Comparison of ENCODE assay signal across 8 cellular contexts in the genomic region with DNA sequence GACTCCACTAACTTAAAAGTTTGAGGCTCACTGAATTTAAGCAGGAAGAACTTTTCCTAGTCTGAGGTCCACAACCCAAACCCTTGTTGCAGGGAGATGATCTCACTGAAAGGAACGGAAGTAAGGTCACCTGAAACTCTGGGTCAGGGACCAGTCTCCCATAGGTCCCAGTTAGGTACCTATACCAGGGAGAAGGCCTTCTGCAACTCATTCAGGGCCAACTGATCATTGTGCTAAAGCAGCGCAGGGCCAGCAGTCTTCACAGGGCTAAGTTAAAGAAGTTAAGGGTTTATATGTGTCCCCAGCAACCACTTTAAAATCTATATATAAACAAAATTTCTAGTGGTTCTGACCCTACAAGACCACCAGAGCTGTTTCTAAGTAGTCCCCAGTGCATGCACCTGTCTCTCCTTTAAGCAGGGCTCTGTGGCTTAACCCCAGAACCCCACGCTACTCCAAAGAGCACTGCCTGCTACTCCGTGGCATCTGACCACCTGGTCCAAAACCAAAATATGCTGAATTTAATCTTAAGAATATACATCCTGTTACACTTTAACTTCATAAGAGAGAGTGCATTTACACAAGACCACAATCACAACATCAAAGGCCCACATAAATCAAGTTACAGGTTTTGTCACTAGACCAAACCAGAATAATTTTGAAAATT. TPM values are rescaled to one million over a fixed set of nuclear protein-coding genes. Genes with fewer than 3 reads are reported as not detected.
A peak's percentile ranks its signal among the peaks of the same experiment; 100 is the strongest.
DNase-seq lines count a peak whose midpoint lies in the region; ATAC-seq and TF ChIP-seq lines count a peak whose summit lies in the region.

No MANE protein-coding gene starts in this region.

- H3K9me3 ChIP-seq in DOHH2 (ENCODE audit: control insufficient read depth, insufficient read depth, low read length) (no peaks in the 10 kb centered on the region), OCI-LY1 (ENCODE audit: low read length) (no peaks in the 10 kb centered on the region), psoas muscle (no peaks in the 10 kb centered on the region)
- H3K9me3 ChIP-seq in effector memory CD4-positive, alpha-beta T cell (ENCODE audit: control insufficient read depth, low read length): no peaks in the 10 kb centered on the region

- ATAC-seq in psoas muscle (no peak), HG03097 (IDR thresholded peaks at IDR 0.05; ENCODE audit: low FRiP score, unreplicated experiment) (no peak)

- 39 to 52% (median 42%) methylated on average over 4 of the region's 4 CpGs for WGBS in psoas muscle, 3 donors

- H3K79me2 ChIP-seq in DOHH2 (ENCODE audit: control insufficient read depth, low read length): peaks cover 79% of the 10 kb centered on the region
- peaks cover 71% of the 10 kb centered on the region for H3K79me2 ChIP-seq in OCI-LY1 (ENCODE audit: insufficient read depth, low read length)

- peak overlapping the region; percentile 64 for H3K4me2 ChIP-seq in DOHH2 (ENCODE audit: low read length)
- H3K4me2 ChIP-seq in OCI-LY1 (ENCODE audit: low read length): peak overlapping the region; percentile 90

- no peak for TF ChIP-seq CTCF in DOHH2 (IDR thresholded peaks at IDR 0.05; ENCODE audit: low read depth, low read length, poor library complexity, severe bottlenecking)
- no peak for TF ChIP-seq CTCF in OCI-LY1 (IDR thresholded peaks at IDR 0.05; ENCODE audit: low read length)
- TF ChIP-seq CTCF in psoas muscle (IDR thresholded peaks at IDR 0.05): no peak

- H3K4me3 ChIP-seq in DOHH2 (ENCODE audit: low read length) (peak overlapping the region; percentile 87), OCI-LY1 (ENCODE audit: low read depth, low read length, poor library complexity, severe bottlenecking) (peak overlapping the region; percentile 97), psoas muscle (peak overlapping the region; percentile 88)
- peak overlapping the region; percentile 17 for H3K4me3 ChIP-seq in effector memory CD4-positive, alpha-beta T cell (ENCODE audit: insufficient read depth, low read depth, low read length, poor library complexity, severe bottlenecking)

- DNase-seq in effector memory CD4-positive, alpha-beta T cell: no peak
- DNase-seq in psoas muscle (no peak), cortex of kidney (lab: John Stamatoyannopoulos, UW) (no peak), NCI-H2227 (lab: John Stamatoyannopoulos, UW; ENCODE audit: unreplicated experiment) (no peak)
- DNase-seq in stimulated activated CD4-positive, alpha-beta T cell treated with anti-CD3 and anti-CD28 coated beads, Interleukin-4, amount 100 ng/mL, for 1 hour: no peak

- H4K20me1 ChIP-seq in DOHH2 (ENCODE audit: control insufficient read depth, insufficient read depth, low read depth, low read length): peaks cover 25% of the 10 kb centered on the region
- no peaks in the 10 kb centered on the region for H4K20me1 ChIP-seq in OCI-LY1 (ENCODE audit: insufficient read depth, low read length)

- H3F3A ChIP-seq in DOHH2 (ENCODE audit: control insufficient read depth, insufficient read depth): peaks cover 54% of the 10 kb centered on the region
- no peaks in the 10 kb centered on the region for H3F3A ChIP-seq in OCI-LY1 (ENCODE audit: insufficient read depth, low read length)

- H3K4me1 ChIP-seq in DOHH2 (ENCODE audit: control insufficient read depth, low read length) (peaks cover 62% of the 10 kb centered on the region), OCI-LY1 (ENCODE audit: insufficient read depth, low read length, severe bottlenecking) (peaks cover 61% of the 10 kb centered on the region), psoas muscle (peaks cover 39% of the 10 kb centered on the region)
- H3K4me1 ChIP-seq in effector memory CD4-positive, alpha-beta T cell (ENCODE audit: control insufficient read depth, insufficient read depth, low read length, poor library complexity, severe bottlenecking): peaks cover 37% of the 10 kb centered on the region

- H3K27ac ChIP-seq in DOHH2 (ENCODE audit: low read depth, low read length) (peak overlapping the region; percentile 99; the same call in 1 of the 2 replicates), OCI-LY1 (ENCODE audit: low read depth, low read length, poor library complexity, severe bottlenecking) (peak overlapping the region; percentile 95), psoas muscle (peak overlapping the region; percentile 97)
- H3K27ac ChIP-seq in effector memory CD4-positive, alpha-beta T cell (ENCODE audit: insufficient read depth, low read length, poor library complexity, severe bottlenecking): peak overlapping the region; percentile 19

- intact Hi-C loops in psoas muscle (cut with DNase I): loop anchor here in 1 of 2 donors (5.0 kb wide), 1 partner anchor 40 kb away; no protein-coding TSS in a partner anchor

- H3K27me3 ChIP-seq in DOHH2 (ENCODE audit: control insufficient read depth, low read length) (no peaks in the 10 kb centered on the region), OCI-LY1 (ENCODE audit: insufficient read depth, low read length) (no peaks in the 10 kb centered on the region), psoas muscle (ENCODE audit: insufficient read depth in 3 of 3, low read length in 2 of 3) (no peaks in the 10 kb centered on the region)
- no peaks in the 10 kb centered on the region for H3K27me3 ChIP-seq in effector memory CD4-positive, alpha-beta T cell (replicated peaks; ENCODE audit: control insufficient read depth, insufficient read depth, low read length, poor library complexity, severe bottlenecking)

- H3K9me2 ChIP-seq in DOHH2 (replicated peaks; ENCODE audit: control insufficient read depth, low read length): no peaks in the 10 kb centered on the region
- no peaks in the 10 kb centered on the region for H3K9me2 ChIP-seq in OCI-LY1 (ENCODE audit: low read depth, low read length)

- H3K36me3 ChIP-seq in DOHH2 (ENCODE audit: control insufficient read depth, low read length): peaks cover 78% of the 10 kb centered on the region
- peaks cover 74% of the 10 kb centered on the region for H3K36me3 ChIP-seq in OCI-LY1 (ENCODE audit: insufficient read depth, low read length)
- H3K36me3 ChIP-seq in effector memory CD4-positive, alpha-beta T cell (ENCODE audit: control insufficient read depth, insufficient read depth, low read length): peaks cover 17% of the 10 kb centered on the region
- H3K36me3 ChIP-seq in psoas muscle (ENCODE audit: insufficient read depth in 1 of 2, low read depth in 1 of 2): peaks cover 0 to 30% of the 10 kb centered on the region in 2 donors

- H3K9ac ChIP-seq in OCI-LY1 (ENCODE audit: low read length): peak overlapping the region; percentile 94

- H2AFZ ChIP-seq in OCI-LY1 (ENCODE audit: low read length): no peak overlapping the region

RNA-seq across cellular contexts. Expression of gene SRSF10, which starts 2.8 kb away (rescaled TPM):
- 10 to 100 TPM; 29.5 to 54.0 (median 46.7) TPM for total RNA-seq in psoas muscle
- 10 to 100 TPM; 28.8 to 56.6 (median 42.0) TPM for polyA plus RNA-seq in psoas muscle

RNA-seq across cellular contexts. Expression of gene PNRC2, which starts 17.7 kb away (rescaled TPM):
- total RNA-seq in psoas muscle: 10 to 100 TPM; 56.7 to 63.1 (median 60.0) TPM
- 100 to 1,000 TPM in 1 of 3 donors, 10 to 100 TPM in 2; 39.5 to 179 (median 74.0) TPM for polyA plus RNA-seq in psoas muscle

Comparison
In these comparisons a context has a peak if more than half of its experiments do, and no peak if none do; other contexts are left out.
1. H3K27ac ChIP-seq: peak in every context shown above with its lines; median percentile 99 in DOHH2; 97 in psoas muscle; 95 in OCI-LY1; 19 in effector memory CD4-positive, alpha-beta T cell.
2. H3K4me3 ChIP-seq: peak in every context shown above with its lines; median percentile 97 in OCI-LY1; 88 in psoas muscle; 87 in DOHH2; 17 in effector memory CD4-positive, alpha-beta T cell.